In the genomic region with DNA sequence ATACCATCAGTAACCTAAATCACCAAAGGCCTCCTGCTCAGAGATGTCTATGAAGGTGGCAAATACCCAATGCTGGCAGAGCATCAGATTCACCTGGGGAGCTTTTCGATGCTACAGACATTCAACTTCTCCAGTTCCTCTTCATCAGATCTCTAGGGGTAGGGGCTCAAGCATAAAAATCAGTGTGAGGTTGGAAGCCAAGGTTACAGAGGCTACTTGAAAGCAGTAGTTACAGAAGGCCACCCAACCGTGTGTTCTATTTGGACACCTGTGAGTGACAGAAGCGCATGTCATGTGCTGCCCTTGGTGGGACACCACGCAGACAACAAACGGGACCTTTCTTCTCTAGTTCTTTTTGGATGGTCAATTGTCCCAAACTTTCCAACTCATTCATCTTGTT, we compare ENCODE assay signal across 21 cellular contexts. TPM values are rescaled to one million over a fixed set of nuclear protein-coding genes. Genes with fewer than 3 reads are reported as not detected.
DNase-seq lines count a peak whose midpoint lies in the region; ATAC-seq lines count a peak whose summit lies in the region.
"Had no signal": no experiment of that assay in that cellular context is flagged by ENCODE, and none has a peak within 500 bp of the region (broad histone marks: within the 10 kb centered on the region; RNA-seq: fewer than 3 reads in every experiment).

No MANE protein-coding gene starts in this region.

- H3K4me3 Mint-ChIP-seq in naive B cell, result peak overlapping the region in 2 of 8 donors; percentile 9 to 67
- H3K4me3 Mint-ChIP-seq: activated naive CD4-positive, alpha-beta T cell treated with anti-CD3 and anti-CD28 coated beads, Interleukin-2, amount 10 ng/mL, durations not matched to agents 7 days and 5 days; activated T-cell treated with anti-CD3 and anti-CD28 coated beads, Interleukin-2, amount 50 U/mL, for 4 hours; nephron had no signal

- H3K9me3 Mint-ChIP-seq in naive B cell, result no peaks in the 10 kb centered on the region
- H3K9me3 Mint-ChIP-seq: activated naive CD4-positive, alpha-beta T cell treated with anti-CD3 and anti-CD28 coated beads, Interleukin-2, amount 10 ng/mL, durations not matched to agents 7 days and 5 days; activated T-cell treated with anti-CD3 and anti-CD28 coated beads, Interleukin-2, amount 50 U/mL, for 4 hours had no signal

- H3K4me1 Mint-ChIP-seq in naive B cell, result peaks cover 25 to 39% (median 25%) of the 10 kb centered on the region in 3 donors

- peak; percentile 42 for ATAC-seq in GM18907 (IDR thresholded peaks at IDR 0.05; ENCODE audit: unreplicated experiment)
- peak; percentile 39 for ATAC-seq in GM21619 (IDR thresholded peaks at IDR 0.05; ENCODE audit: unreplicated experiment)
- peak; percentile 37 for ATAC-seq in HG03103 (IDR thresholded peaks at IDR 0.05; ENCODE audit: low read depth, unreplicated experiment)
- peak; percentile 88 to 89 for ATAC-seq in naive B cell (ENCODE audit: low read depth in 2 of 2)
- ATAC-seq in HG03457 (IDR thresholded peaks at IDR 0.05; ENCODE audit: unreplicated experiment), result no peak
- no peak for ATAC-seq in HG03175 (IDR thresholded peaks at IDR 0.05; ENCODE audit: unreplicated experiment)
- ATAC-seq: activated T-cell treated with anti-CD3 and anti-CD28 coated beads, Interleukin-2, amount 50 U/mL, for 4 hours; left cardiac atrium; sciatic nerve had no signal

- no peaks in the 10 kb centered on the region for H3K36me3 Mint-ChIP-seq in naive B cell
- H3K36me3 Mint-ChIP-seq: activated naive CD4-positive, alpha-beta T cell treated with anti-CD3 and anti-CD28 coated beads, Interleukin-2, amount 10 ng/mL, durations not matched to agents 7 days and 5 days had no signal

- no peaks in the 10 kb centered on the region for H3K27me3 Mint-ChIP-seq in naive B cell

- DNase-seq in naive B cell (peak; percentile 48), HCEC 1CT (no peak)
- DNase-seq: activated CD4-positive, alpha-beta T cell treated with anti-CD3 and anti-CD28 coated beads, Interleukin-2, amount 50 U/mL, for 48 hours; activated naive CD4-positive, alpha-beta T cell treated with anti-CD3 and anti-CD28 coated beads, Interleukin-2, amount 10 ng/mL, durations not matched to agents 7 days and 5 days; activated T-cell treated with anti-CD3 and anti-CD28 coated beads, Interleukin-2, amount 50 U/mL, for 4 hours; DMS79 treated with DMSO at 0.1 percent for 48 hours; erythroblast; left cardiac atrium; NCI-H1092; NCI-H69; Right ventricle myocardium superior; stimulated activated naive CD4-positive, alpha-beta T cell; SW 1271; transverse colon had no signal

- H3K27ac Mint-ChIP-seq in naive B cell, result peak overlapping the region in 5 of 6 donors; percentile 30 to 88 (median 68)
- H3K27ac Mint-ChIP-seq: activated naive CD4-positive, alpha-beta T cell treated with anti-CD3 and anti-CD28 coated beads, Interleukin-2, amount 10 ng/mL, durations not matched to agents 7 days and 5 days; nephron had no signal

RNA-seq across cellular contexts. Expression of gene TNFAIP3, which starts 53.3 kb away (rescaled TPM):
- 10 to 100 TPM in 5 of 6 donors, 1 to 10 TPM in 1; 4.0 to 48.4 (median 33.8) TPM for polyA plus RNA-seq in naive B cell (ENCODE audit: low read depth in 6 of 6)

Comparison
In these comparisons a context has a peak if more than half of its experiments do, and no peak if none do; other contexts are left out.
1. ATAC-seq: peak in GM18907 (single experiment), GM21619 (single experiment), HG03103 (single experiment) and naive B cell (2 of 2); none in HG03457 (single experiment) and HG03175 (single experiment).